Comparison of ENCODE assay signal across 1 cellular context in genomic region chrX:155179343-155179997, GRCh38.
TF ChIP-seq lines count a peak whose summit lies in the region.

No MANE protein-coding gene starts in this region.

TF ChIP-seq in WTC11, 78 proteins besides CTCF, POLR2A, EP300 and RAD21 (continued from another document):
- no peak for TF ChIP-seq ATF3 (CRISPR knock-in tag; conservative IDR thresholded peaks at IDR 0.05)
